ENCODE assay signal across 9 cellular contexts in the genomic region with DNA sequence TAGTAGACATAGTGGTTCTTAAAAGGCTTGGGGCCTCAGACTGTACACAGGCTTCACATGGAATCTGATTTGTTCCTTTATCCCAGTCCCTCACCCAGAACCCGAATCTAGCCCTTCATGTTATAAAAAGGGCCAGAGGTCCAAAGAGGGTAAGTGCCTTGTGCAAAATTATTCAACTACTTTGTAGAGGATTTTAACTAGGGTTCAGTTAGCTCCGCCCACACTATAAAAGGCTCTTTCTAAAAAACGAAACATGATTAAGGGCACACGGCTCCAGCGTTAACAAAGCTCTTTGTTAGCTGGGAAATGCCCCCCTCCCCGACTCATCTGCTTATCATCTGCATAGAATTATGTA. TPM values are rescaled to one million over a fixed set of nuclear protein-coding genes. Genes with fewer than 3 reads are reported as not detected.
DNase-seq lines count a peak whose midpoint lies in the region; ATAC-seq, FAIRE-seq and TF ChIP-seq lines count a peak whose summit lies in the region.
"Had no signal": no experiment of that assay in that cellular context is flagged by ENCODE, and none has a peak within 500 bp of the region (broad histone marks: within the 10 kb centered on the region; RNA-seq: fewer than 3 reads in every experiment).

No MANE protein-coding gene starts in this region.

- H2AFZ ChIP-seq in GM12878 (ENCODE audit: control insufficient read depth, low read depth, low read length) = peak overlapping the region; percentile 90

- WGBS in GM12878 (ENCODE audit: insufficient coverage, insufficient replicate concordance, low lambda C conversion rate, missing lambda C conversion rate) = 6% methylated on average over 6 of the region's 6 CpGs

- no peak for TF ChIP-seq POLR2A in GM12878 (IDR thresholded peaks at IDR 0.05; ENCODE audit: low read depth, low read length)

- CTCF ChIA-PET in AG04449 (lab: Yijun Ruan, JAX) = interaction anchor here (0.6 to 13.1 kb wide), 42 partner anchors 8 to 538 kb away, joined by 3 to 199 read pairs (median 4); a partner anchor contains a TSS
- CTCF ChIA-PET in GM12878 (lab: Yijun Ruan, JAX) = interaction anchor here (0.6 to 5.4 kb wide), 41 partner anchors 10 to 604 kb away, joined by 3 to 148 read pairs (median 4); no protein-coding TSS in a partner anchor

- FAIRE-seq in GM12878 (lab: Jason Lieb, UNC) = no peak
- FAIRE-seq: endometrium had no signal

- no peak for TF ChIP-seq EP300 in GM12878 (IDR thresholded peaks at IDR 0.05; ENCODE audit: borderline replicate concordance in 1 of 2, control insufficient read depth in 1 of 2, low read depth in 2 of 2, low read length in 2 of 2)

- BruUV-seq in GM12878 (replicated peaks; lab: Mats Ljungman, UMichigan) = no TSS peak

- no peak for TF ChIP-seq RAD21 in GM12878 (IDR thresholded peaks at IDR 0.05; ENCODE audit: insufficient read depth, low read depth, low read length)

- intact Hi-C loops in GM12878 (cut with micrococcal nuclease; ENCODE audit: unreplicated experiment) = loop anchor here (1.0 to 5.0 kb wide), 4 partner anchors 173 to 582 kb away; no protein-coding TSS in a partner anchor

- H3K27me3 ChIP-seq in HL-60 (ENCODE audit: insufficient read depth, poor library complexity, severe bottlenecking) = peaks cover 44% of the 10 kb centered on the region
- H3K27me3 ChIP-seq in GM12878 (replicated peaks in 1 of 2; ENCODE audit: control insufficient read depth in 2 of 2, insufficient read depth in 2 of 2, low read length in 1 of 2) = peaks cover 11 to 12% of the 10 kb centered on the region in 2 experiments
- H3K27me3 ChIP-seq in mucosa of stomach (ENCODE audit: control insufficient read depth, insufficient read depth, low read length) = peaks cover 17% of the 10 kb centered on the region
- H3K27me3 ChIP-seq in foreskin keratinocyte = no peaks in the 10 kb centered on the region

- H3K9ac ChIP-seq in GM12878 (ENCODE audit: control insufficient read depth, insufficient read depth, low read length) (no peak overlapping the region), mucosa of stomach (ENCODE audit: low read length) (peak overlapping the region; percentile 78)

- RAD21 ChIA-PET in GM12878 (lab: Charles Lee; ENCODE audit: unreplicated experiment) = interaction anchor here (0.6 to 5.7 kb wide), 18 partner anchors 11 to 1162 kb away, joined by 3 to 121 read pairs (median 4); no protein-coding TSS in a partner anchor

- no peaks in the 10 kb centered on the region for H3K79me2 ChIP-seq in GM12878 (ENCODE audit: control insufficient read depth, insufficient read depth, low read length)

- in situ Hi-C loops in GM12878 (cut with MboI) = loop anchor here (5.0 kb wide), 2 partner anchors 173 to 533 kb away; no protein-coding TSS in a partner anchor

- H3K36me3 ChIP-seq in GM12878 (ENCODE audit: control insufficient read depth in 2 of 2, insufficient read depth in 2 of 2, low read length in 1 of 2) (no peaks in the 10 kb centered on the region), mucosa of stomach (ENCODE audit: control insufficient read depth, insufficient read depth, low read length) (no peaks in the 10 kb centered on the region)

- H3K4me1 ChIP-seq in GM12878 (ENCODE audit: control insufficient read depth, insufficient read depth, low read length) = peaks cover 6% of the 10 kb centered on the region; the same call in 1 of the 2 replicates
- peaks cover 2% of the 10 kb centered on the region for H3K4me1 ChIP-seq in mucosa of stomach (ENCODE audit: control insufficient read depth, insufficient read depth, low read length)
- no peaks in the 10 kb centered on the region for H3K4me1 ChIP-seq in foreskin keratinocyte

- SMC1A ChIA-PET in GM12878 (lab: Charles Lee; ENCODE audit: uncharacterized antibody, unreplicated experiment) = interaction anchor here (0.6 to 6.3 kb wide), 30 partner anchors 11 to 582 kb away, joined by 3 to 85 read pairs (median 4); no protein-coding TSS in a partner anchor

- DNase-seq in AG04449 (ENCODE audit: low read depth, low spot score) (no peak), HL-60 (ENCODE audit: low read depth in 1 of 2, low spot score in 1 of 2) (no peak), GM12878 (ENCODE audit: low read depth, low spot score) (no peak), foreskin keratinocyte (no peak), NCI-H1694 (lab: John Stamatoyannopoulos, UW) (no peak), COR-L47 (lab: John Stamatoyannopoulos, UW) (no peak)

- H3K9me3 ChIP-seq in GM12878 (replicated peaks; ENCODE audit: control insufficient read depth, insufficient read depth, low read length) (no peaks in the 10 kb centered on the region), mucosa of stomach (ENCODE audit: control insufficient read depth, low read length) (no peaks in the 10 kb centered on the region)

- H3K4me2 ChIP-seq in GM12878 (ENCODE audit: control insufficient read depth, insufficient read depth) = peak overlapping the region; percentile 100; the same call in 1 of the 2 replicates

- POLR2A ChIA-PET in AG04449 (lab: Yijun Ruan, JAX) = interaction anchor here (1.2 kb wide), 1 partner anchor 533 kb away, joined by 5 read pairs; no protein-coding TSS in a partner anchor
- POLR2A ChIA-PET in GM12878 (lab: Charles Lee) = interaction anchor here (0.7 to 1.4 kb wide), 3 partner anchors 532 to 570 kb away, joined by 3 to 6 read pairs (median 3); no protein-coding TSS in a partner anchor

- H3K27ac ChIP-seq in HL-60 (replicated peaks) (no peak overlapping the region), GM12878 (ENCODE audit: control insufficient read depth, insufficient read depth) (no peak overlapping the region), foreskin keratinocyte (no peak overlapping the region)

- H3K4me3 ChIP-seq in AG04449 (ENCODE audit: low read depth, low read length) = peak overlapping the region; percentile 67
- H3K4me3 ChIP-seq in HL-60 (replicated peaks; ENCODE audit: insufficient read depth, low read length) = peak overlapping the region; percentile 52; the same call in 1 of the 2 replicates
- peak overlapping the region; percentile 81; the same call in 1 of the 2 replicates for H3K4me3 ChIP-seq in GM12878
- peak overlapping the region; percentile 72 for H3K4me3 ChIP-seq in mucosa of stomach (ENCODE audit: low read length)

- no peaks in the 10 kb centered on the region for H4K20me1 ChIP-seq in GM12878 (ENCODE audit: control insufficient read depth, insufficient read depth)

- TF ChIP-seq CTCF in AG04449 (IDR thresholded peaks at IDR 0.05; ENCODE audit: insufficient read depth, low read length, missing control alignments) (no peak), HL-60 (IDR thresholded peaks at IDR 0.05; ENCODE audit: insufficient read depth, low read length) (no peak), GM12878 (IDR thresholded peaks at IDR 0.05 in 2 of 3, conservative IDR thresholded peaks at IDR 0.05 in 1 of 3; ENCODE audit: control insufficient read depth in 2 of 3, extremely low read depth in 1 of 3, insufficient read depth in 1 of 3, low read depth in 3 of 3, low read length in 3 of 3) (no peak), foreskin keratinocyte (conservative IDR thresholded peaks at IDR 0.05) (no peak)

- ATAC-seq in GM12878 = peak; percentile 1; the same call in 2 of the 3 replicates
- no peak for ATAC-seq in foreskin keratinocyte
- no peak for ATAC-seq in GM21529 (IDR thresholded peaks at IDR 0.05; ENCODE audit: unreplicated experiment)

TF ChIP-seq in GM12878, 131 proteins besides CTCF, POLR2A, EP300 and RAD21 (continues in another document):
- no peak for TF ChIP-seq SMAD5 (IDR thresholded peaks at IDR 0.05; ENCODE audit: low read depth)
- TF ChIP-seq, protein P1, sequence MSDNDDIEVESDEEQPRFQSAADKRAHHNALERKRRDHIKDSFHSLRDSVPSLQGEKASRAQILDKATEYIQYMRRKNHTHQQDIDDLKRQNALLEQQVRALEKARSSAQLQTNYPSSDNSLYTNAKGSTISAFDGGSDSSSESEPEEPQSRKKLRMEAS (IDR thresholded peaks at IDR 0.05; ENCODE audit: low read depth, low read length) = no peak
- TF ChIP-seq, protein P2, sequence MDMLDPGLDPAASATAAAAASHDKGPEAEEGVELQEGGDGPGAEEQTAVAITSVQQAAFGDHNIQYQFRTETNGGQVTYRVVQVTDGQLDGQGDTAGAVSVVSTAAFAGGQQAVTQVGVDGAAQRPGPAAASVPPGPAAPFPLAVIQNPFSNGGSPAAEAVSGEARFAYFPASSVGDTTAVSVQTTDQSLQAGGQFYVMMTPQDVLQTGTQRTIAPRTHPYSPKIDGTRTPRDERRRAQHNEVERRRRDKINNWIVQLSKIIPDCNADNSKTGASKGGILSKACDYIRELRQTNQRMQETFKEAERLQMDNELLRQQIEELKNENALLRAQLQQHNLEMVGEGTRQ (IDR thresholded peaks at IDR 0.05; ENCODE audit: borderline replicate concordance, low read depth, low read length) = no peak
- no peak for TF ChIP-seq PML (IDR thresholded peaks at IDR 0.05; ENCODE audit: low read length)
- no peak for TF ChIP-seq SMAD1 (IDR thresholded peaks at IDR 0.05; ENCODE audit: low read depth, partially characterized antibody)

RNA-seq across cellular contexts. Expression of a gene that starts 3.2 kb away (rescaled TPM):
- total RNA-seq in GM12878 (2013; cell fraction: nucleolus; rRNA removed) = 5.3 and 9.2 TPM in 2 replicates
- total RNA-seq in GM12878 (2014; rRNA removed) = 8.0 and 16.0 TPM in 2 replicates
- total RNA-seq in GM12878 (2014; rRNA removed; fragmentation: Illumina TruSeq; extraction: Trizol) = 9.7 and 10.1 TPM in 2 replicates
- total RNA-seq in GM12878 (2021) = 8.5 and 9.4 TPM in 2 replicates
- 2.0 TPM for polyA plus RNA-seq in GM12878 (2011; ENCODE audit: low read depth)
- polyA plus RNA-seq in GM12878 (2011; rRNA removed) = 2.6 and 3.5 TPM in 2 replicates
- 1.5 and 1.9 TPM in 2 replicates for polyA plus RNA-seq in GM12878 (2011; cell fraction: cytosol; rRNA removed)
- polyA plus RNA-seq in GM12878 (2011; cell fraction: nucleus; rRNA removed) = 4.3 and 4.9 TPM in 2 replicates
- 4.6 and 4.7 TPM in 2 replicates for polyA plus RNA-seq in GM12878 (2012)
- polyA plus RNA-seq in GM12878 (2014; fragmentation: Illumina TruSeq; extraction: Trizol) = 12.0 and 18.8 TPM in 2 replicates
- 1 to 10 TPM; 3.7 TPM for polyA plus RNA-seq in GM12878 (2014; fragmentation: Nextera tagmentation; extraction: Ambion mirVana)
- 11.5 and 12.7 TPM in 2 replicates for polyA plus RNA-seq in GM12878 (2014; rRNA removed)
- 1 to 10 TPM; 5.1 to 6.5 TPM for polyA plus RNA-seq in GM12878 (2016; fragmentation: Nextera tagmentation; extraction: Ambion mirVana)
- 1.2 and 1.6 TPM in 2 replicates for polyA minus RNA-seq in GM12878 (2011; rRNA and poly(A)+ RNA removed)
- 0.73 and 2.0 TPM in 2 replicates for polyA minus RNA-seq in GM12878 (2011; cell fraction: cytosol; rRNA and poly(A)+ RNA removed)
- polyA minus RNA-seq in GM12878 (2011; cell fraction: nucleus; rRNA and poly(A)+ RNA removed) = 1.9 TPM in 2 replicates
- total RNA-seq in foreskin keratinocyte = 18.1 and 24.8 TPM in 2 replicates
- 15.1 and 15.2 TPM in 2 replicates for polyA plus RNA-seq in foreskin keratinocyte
